Comparison of ENCODE assay signal across 1 cellular context in the genomic region with DNA sequence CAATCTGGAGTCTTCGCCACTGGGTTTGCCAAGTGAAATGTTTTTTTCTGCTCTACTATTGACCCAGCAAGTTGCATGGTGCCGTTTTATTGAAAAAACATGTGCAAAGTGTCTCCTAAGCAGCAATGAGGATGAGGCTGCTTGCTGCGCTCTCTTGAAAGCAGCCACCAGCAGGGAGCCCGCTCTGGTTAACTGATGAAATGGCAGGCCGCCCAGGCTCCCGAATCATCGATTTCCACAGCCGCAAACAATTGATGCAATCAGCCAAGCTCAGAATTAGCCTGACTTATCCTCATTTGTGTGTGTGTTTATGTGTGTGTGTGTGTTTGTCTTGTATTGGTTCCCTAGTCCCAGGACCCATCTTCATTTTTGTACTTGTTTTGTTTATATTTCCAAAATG.
TF ChIP-seq lines count a peak whose summit lies in the region.

No MANE protein-coding gene starts in this region.

TF ChIP-seq in SK-N-SH treated with all-trans-retinoic acid at 6 μM for 48 hours, 23 proteins besides CTCF, POLR2A, EP300 and RAD21 (continued from another document):
- TF ChIP-seq POU6F1 (CRISPR knock-in tag; IDR thresholded peaks at IDR 0.05; ENCODE audit: borderline replicate concordance, low read depth) (no peak), RARB (CRISPR knock-in tag; IDR thresholded peaks at IDR 0.05) (no peak), ZC3H10 (CRISPR knock-in tag; IDR thresholded peaks at IDR 0.05) (no peak), ISL1 (CRISPR knock-in tag; IDR thresholded peaks at IDR 0.05) (no peak), PATZ1 (CRISPR knock-in tag; IDR thresholded peaks at IDR 0.05; ENCODE audit: borderline replicate concordance) (no peak), ESRRG (CRISPR knock-in tag; IDR thresholded peaks at IDR 0.05) (no peak), OSR1 (CRISPR knock-in tag; IDR thresholded peaks at IDR 0.05) (no peak), ZNF565 (CRISPR knock-in tag; conservative IDR thresholded peaks at IDR 0.05; ENCODE audit: low read depth) (no peak)
